ENCODE assay signal across 8 cellular contexts in the genomic region with DNA sequence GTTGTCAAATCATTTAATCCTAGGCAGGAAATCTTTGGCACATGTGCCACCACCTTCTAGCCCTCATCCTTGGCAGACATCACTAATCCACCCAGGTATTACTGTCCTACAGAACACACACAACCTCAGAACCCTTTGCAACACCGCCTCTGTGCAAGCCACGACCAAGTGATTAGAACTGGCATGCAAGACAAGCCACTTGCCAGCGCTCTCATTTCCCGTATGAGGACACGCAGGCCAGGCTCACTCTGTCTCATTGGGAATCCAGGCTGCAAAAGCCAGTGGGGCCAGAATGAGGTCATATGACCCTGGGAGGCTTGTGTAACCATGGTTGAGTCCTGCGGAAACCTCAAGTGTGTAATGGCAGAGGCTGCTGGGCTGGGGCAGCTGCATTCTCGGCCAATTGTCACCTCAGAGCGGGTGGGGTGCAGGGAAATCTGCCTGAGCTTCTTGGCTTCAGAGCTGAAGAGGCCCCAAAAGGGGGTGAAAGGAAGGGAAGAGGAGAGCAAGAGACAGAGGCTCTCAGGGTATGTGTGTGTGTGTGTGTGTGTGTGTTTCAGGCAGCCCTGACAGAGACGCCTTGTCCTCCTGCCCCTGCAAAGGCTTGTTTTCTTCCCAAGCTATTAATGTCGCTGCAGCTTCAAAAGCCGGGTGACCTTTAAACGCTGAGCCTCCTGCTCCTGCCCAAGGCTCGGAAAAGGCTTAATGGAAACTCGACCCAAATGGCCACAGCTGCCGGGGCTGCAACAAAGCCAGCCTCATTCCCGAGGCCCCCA. TPM values are rescaled to one million over a fixed set of nuclear protein-coding genes. Genes with fewer than 3 reads are reported as not detected.
DNase-seq lines count a peak whose midpoint lies in the region; ATAC-seq and TF ChIP-seq lines count a peak whose summit lies in the region.

No MANE protein-coding gene starts in this region.

- POLR2A ChIA-PET in CD8-positive, alpha-beta T cell (lab: Charles Lee), result no interaction called here
- POLR2A ChIA-PET in activated CD4-positive, alpha-beta memory T cell treated with anti-CD3 and anti-CD28 coated beads, Interleukin-2, amount 10 ng/mL, durations not matched to agents 7 days and 5 days (lab: Charles Lee), result interaction anchor here (1.1 kb wide), 1 partner anchor 94 kb away, joined by 5 read pairs; no protein-coding TSS in a partner anchor

- TF ChIP-seq POLR2A in vagina (IDR thresholded peaks at IDR 0.05), result no peak

- no peaks in the 10 kb centered on the region for H3K9me3 ChIP-seq in CD8-positive, alpha-beta T cell (ENCODE audit: low read length)
- H3K9me3 ChIP-seq in T-helper 17 cell (ENCODE audit: control insufficient read depth, low read length, poor library complexity, severe bottlenecking) (no peaks in the 10 kb centered on the region), vagina (no peaks in the 10 kb centered on the region)

- H3K27me3 ChIP-seq in CD8-positive, alpha-beta T cell (ENCODE audit: insufficient read depth, low read length), result no peaks in the 10 kb centered on the region
- H3K27me3 ChIP-seq in vagina, result no peaks in the 10 kb centered on the region

- H3K27ac Mint-ChIP-seq in CD8-positive, alpha-beta T cell, result no peak overlapping the region
- H3K27ac Mint-ChIP-seq in T-helper 17 cell, result no peak overlapping the region
- H3K27ac Mint-ChIP-seq in activated CD4-positive, alpha-beta memory T cell treated with anti-CD3 and anti-CD28 coated beads, Interleukin-2, amount 10 ng/mL, durations not matched to agents 7 days and 5 days, result no peak overlapping the region

- TF ChIP-seq CTCF in CD8-positive, alpha-beta T cell (IDR thresholded peaks at IDR 0.05), result peak; percentile 28
- no peak for TF ChIP-seq CTCF in fibroblast of pulmonary artery (IDR thresholded peaks at IDR 0.05; ENCODE audit: low read length, missing control alignments)
- TF ChIP-seq CTCF in vagina (IDR thresholded peaks at IDR 0.05), result peak in 1 of 3 experiments; percentile 12

- H3K27me3 Mint-ChIP-seq in CD8-positive, alpha-beta T cell (ENCODE audit: low read depth), result peaks cover 3% of the 10 kb centered on the region
- H3K27me3 Mint-ChIP-seq in T-helper 17 cell, result peaks cover 24% of the 10 kb centered on the region
- peaks cover 8% of the 10 kb centered on the region for H3K27me3 Mint-ChIP-seq in activated CD4-positive, alpha-beta memory T cell treated with anti-CD3 and anti-CD28 coated beads, Interleukin-2, amount 10 ng/mL, durations not matched to agents 7 days and 5 days

- DNase-seq in CD8-positive, alpha-beta T cell, result no peak
- DNase-seq in LHCN-M2 (ENCODE audit: low read depth), result peak; percentile 99
- no peak for DNase-seq in T-helper 17 cell
- DNase-seq in fibroblast of pulmonary artery (ENCODE audit: low read depth), result peak; percentile 99
- peak; percentile 100 for DNase-seq in myocyte (ENCODE audit: low read depth)
- DNase-seq in vagina (ENCODE audit: extremely low spot score in 2 of 2), result peak in 1 of 2 donors; percentile 99
- DNase-seq in activated CD4-positive, alpha-beta memory T cell treated with anti-CD3 and anti-CD28 coated beads, Interleukin-2, amount 10 ng/mL, durations not matched to agents 7 days and 5 days, result no peak

- peak; percentile 24 for ATAC-seq in CD8-positive, alpha-beta T cell
- ATAC-seq in T-helper 17 cell (peak; percentile 20), HG02938 (IDR thresholded peaks at IDR 0.05; ENCODE audit: unreplicated experiment) (no peak)

- H3K4me1 Mint-ChIP-seq in CD8-positive, alpha-beta T cell (ENCODE audit: low read depth), result peaks cover 6% of the 10 kb centered on the region
- peaks cover 2% of the 10 kb centered on the region for H3K4me1 Mint-ChIP-seq in T-helper 17 cell
- peaks cover 11% of the 10 kb centered on the region for H3K4me1 Mint-ChIP-seq in activated CD4-positive, alpha-beta memory T cell treated with anti-CD3 and anti-CD28 coated beads, Interleukin-2, amount 10 ng/mL, durations not matched to agents 7 days and 5 days

- intact Hi-C loops in CD8-positive, alpha-beta T cell (cut with DNase I, micrococcal nuclease), result loop anchor here (1.0 to 10.0 kb wide), 4 partner anchors 102 to 282 kb away; no protein-coding TSS in a partner anchor
- intact Hi-C loops in vagina (cut with DNase I), result loop anchor here (5.0 kb wide), 2 partner anchors 44 to 94 kb away; a partner anchor contains a TSS

- no peak overlapping the region for H3K4me3 ChIP-seq in CD8-positive, alpha-beta T cell (ENCODE audit: low read depth, low read length)
- H3K4me3 ChIP-seq in fibroblast of pulmonary artery (replicated peaks; ENCODE audit: low read depth, low read length), result peak overlapping the region; percentile 22
- H3K4me3 ChIP-seq in vagina, result peak overlapping the region in 1 of 2 donors; percentile 22

- no peak overlapping the region for H3K27ac ChIP-seq in CD8-positive, alpha-beta T cell (ENCODE audit: low read depth, low read length)
- H3K27ac ChIP-seq in vagina, result peak overlapping the region; percentile 93

- H3K4me1 ChIP-seq in CD8-positive, alpha-beta T cell (ENCODE audit: insufficient read depth, low read length), result peaks cover 4% of the 10 kb centered on the region
- H3K4me1 ChIP-seq in vagina, result peaks cover 86% of the 10 kb centered on the region

- H3K9me3 Mint-ChIP-seq in CD8-positive, alpha-beta T cell, result no peaks in the 10 kb centered on the region
- no peaks in the 10 kb centered on the region for H3K9me3 Mint-ChIP-seq in activated CD4-positive, alpha-beta memory T cell treated with anti-CD3 and anti-CD28 coated beads, Interleukin-2, amount 10 ng/mL, durations not matched to agents 7 days and 5 days

- no peaks in the 10 kb centered on the region for H3K36me3 ChIP-seq in CD8-positive, alpha-beta T cell (ENCODE audit: insufficient read depth, low read length)
- no peaks in the 10 kb centered on the region for H3K36me3 ChIP-seq in vagina

- H3K36me3 Mint-ChIP-seq in CD8-positive, alpha-beta T cell, result no peaks in the 10 kb centered on the region
- H3K36me3 Mint-ChIP-seq in T-helper 17 cell (ENCODE audit: low read depth), result peaks cover 2% of the 10 kb centered on the region
- H3K36me3 Mint-ChIP-seq in activated CD4-positive, alpha-beta memory T cell treated with anti-CD3 and anti-CD28 coated beads, Interleukin-2, amount 10 ng/mL, durations not matched to agents 7 days and 5 days (ENCODE audit: low read depth), result no peaks in the 10 kb centered on the region

- H3K4me3 Mint-ChIP-seq in CD8-positive, alpha-beta T cell, result no peak overlapping the region
- H3K4me3 Mint-ChIP-seq in T-helper 17 cell, result no peak overlapping the region
- H3K4me3 Mint-ChIP-seq in activated CD4-positive, alpha-beta memory T cell treated with anti-CD3 and anti-CD28 coated beads, Interleukin-2, amount 10 ng/mL, durations not matched to agents 7 days and 5 days, result no peak overlapping the region

- CTCF ChIA-PET in CD8-positive, alpha-beta T cell (lab: Charles Lee), result interaction anchor here (0.6 to 9.5 kb wide), 23 partner anchors 7 to 295 kb away, joined by 3 to 144 read pairs (median 4); no protein-coding TSS in a partner anchor
- CTCF ChIA-PET in activated CD4-positive, alpha-beta memory T cell treated with anti-CD3 and anti-CD28 coated beads, Interleukin-2, amount 10 ng/mL, durations not matched to agents 7 days and 5 days (lab: Charles Lee), result interaction anchor here (0.6 to 3.9 kb wide), 24 partner anchors 10 to 278 kb away, joined by 3 to 24 read pairs (median 4); no protein-coding TSS in a partner anchor

RNA-seq across cellular contexts. Expression of a gene that starts 43.2 kb away (rescaled TPM):
- total RNA-seq in CD8-positive, alpha-beta T cell, result 10 to 100 TPM; 16.2 to 17.2 TPM
- 29.9 and 32.1 TPM in 2 replicates for total RNA-seq in LHCN-M2 (2014; rRNA removed)
- polyA plus RNA-seq in LHCN-M2 (2012), result 57.8 TPM
- total RNA-seq in T-helper 17 cell, result 10 to 100 TPM; 16.6 to 17.0 TPM
- total RNA-seq in myocyte, result 23.3 and 27.3 TPM in 2 replicates
- polyA plus RNA-seq in myocyte (2012), result 58.8 TPM
- 6.9 TPM for total RNA-seq in vagina
- 10 to 100 TPM; 30.8 to 35.3 TPM for total RNA-seq in activated CD4-positive, alpha-beta memory T cell treated with anti-CD3 and anti-CD28 coated beads, Interleukin-2, amount 10 ng/mL, durations not matched to agents 7 days and 5 days

Comparison
In these comparisons a context has a peak if more than half of its experiments do, and no peak if none do; other contexts are left out.
1. DNase-seq: peak in LHCN-M2 (single experiment), fibroblast of pulmonary artery (single experiment) and myocyte (single experiment); none in CD8-positive, alpha-beta T cell (0 of 7), T-helper 17 cell (0 of 3) and activated CD4-positive, alpha-beta memory T cell treated with anti-CD3 and anti-CD28 coated beads, Interleukin-2, amount 10 ng/mL, durations not matched to agents 7 days and 5 days (single experiment).